Comparison of ENCODE assay signal across 8 cellular contexts in the genomic region with DNA sequence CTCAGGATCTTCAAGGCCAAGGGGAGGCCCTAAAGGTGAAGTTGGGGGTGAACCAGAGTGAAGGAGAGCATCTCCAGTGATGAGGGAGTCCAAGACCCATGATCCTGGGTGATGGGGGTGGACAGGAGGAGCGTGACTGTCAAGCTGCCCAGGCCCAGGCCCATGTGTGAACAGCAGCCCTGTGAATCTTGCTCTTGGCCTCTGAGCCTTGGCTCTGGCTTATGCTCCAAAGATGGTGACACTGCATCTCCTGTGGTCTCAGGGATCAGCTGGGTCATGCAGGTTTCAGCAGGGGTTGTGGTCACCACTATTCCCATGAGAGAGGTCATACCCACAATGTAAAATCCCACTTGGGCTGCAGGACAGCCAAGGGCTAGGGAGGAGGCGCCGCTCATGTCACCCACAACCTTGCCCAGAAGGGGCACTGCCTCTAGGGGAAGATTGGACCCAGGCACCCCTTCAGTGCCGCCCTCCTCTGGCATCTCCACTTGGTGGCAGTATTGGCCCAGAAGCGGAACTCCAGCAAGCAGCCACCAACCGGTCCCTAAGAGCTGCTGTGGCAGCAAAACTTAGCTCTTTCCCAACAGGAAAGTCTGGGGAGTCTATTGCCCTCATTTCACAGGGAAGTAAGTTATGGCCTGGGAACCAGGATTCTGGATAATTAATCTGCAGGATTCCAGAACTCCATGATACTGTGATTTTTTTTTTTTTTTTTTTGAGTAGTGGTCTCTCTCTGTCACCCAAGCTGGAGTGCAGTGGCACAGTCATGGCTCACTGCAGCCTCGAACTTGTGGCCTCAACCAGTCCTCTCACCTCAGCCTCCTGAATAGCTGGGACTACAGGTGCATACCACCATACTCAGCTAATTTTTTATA. TPM values are rescaled to one million over a fixed set of nuclear protein-coding genes. Genes with fewer than 3 reads are reported as not detected.
DNase-seq lines count a peak whose midpoint lies in the region; ATAC-seq and TF ChIP-seq lines count a peak whose summit lies in the region.

No MANE protein-coding gene starts in this region.

- H3K9me2 ChIP-seq in SK-N-SH, result no peaks in the 10 kb centered on the region

- H3K4me3 ChIP-seq in SK-N-SH (ENCODE audit: low read depth in 2 of 2, low read length in 1 of 2) (no peak overlapping the region; a peak in 1 of 4 replicates), cardiac muscle cell (no peak overlapping the region), retinal pigment epithelial cell (ENCODE audit: low read length) (no peak overlapping the region)

- H3K27ac ChIP-seq in SK-N-SH (ENCODE audit: low read depth in 2 of 2, low read length in 1 of 2) (no peak overlapping the region), cardiac muscle cell (no peak overlapping the region)

- H3K4me1 Mint-ChIP-seq in activated naive CD4-positive, alpha-beta T cell treated with anti-CD3 and anti-CD28 coated beads, Interleukin-2, amount 10 ng/mL, durations not matched to agents 7 days and 5 days, result no peaks in the 10 kb centered on the region

- H3K9me3 ChIP-seq in SK-N-SH (0 out of 2 replicates have a peak, but pooled peaks cover 5% of the 10 kb centered on the region), cardiac muscle cell (ENCODE audit: low read depth) (no peaks in the 10 kb centered on the region)

- CTCF ChIA-PET in SK-N-SH (lab: Yijun Ruan, JAX), result interaction anchor here (0.5 to 2.6 kb wide), 34 partner anchors 9 to 528 kb away, joined by 3 to 22 read pairs (median 4); a partner anchor contains a TSS
- CTCF ChIA-PET in activated naive CD4-positive, alpha-beta T cell treated with anti-CD3 and anti-CD28 coated beads, Interleukin-2, amount 10 ng/mL, durations not matched to agents 7 days and 5 days (lab: Charles Lee), result interaction anchor here (0.6 to 1.5 kb wide), 16 partner anchors 46 to 1673 kb away, joined by 3 to 8 read pairs (median 3); no protein-coding TSS in a partner anchor

- peak; percentile 86 for TF ChIP-seq RAD21 in SK-N-SH (IDR thresholded peaks at IDR 0.05; ENCODE audit: low read length)

- in situ Hi-C loops in G401 (cut with HindIII; ENCODE audit: low sequenced_read_pairs), result no loop called here

- no peak overlapping the region for H2AFZ ChIP-seq in SK-N-SH (ENCODE audit: low read depth)

- POLR2A ChIA-PET in SK-N-SH (lab: Yijun Ruan, JAX), result interaction anchor here (0.8 to 1.0 kb wide), 2 partner anchors 105 to 131 kb away, joined by 3 to 4 read pairs; no protein-coding TSS in a partner anchor

- WGBS in SK-N-SH (ENCODE audit: low lambda C conversion rate), result 2% methylated on average over 7 of the region's 7 CpGs

- peaks cover 18% of the 10 kb centered on the region for H3K9me3 Mint-ChIP-seq in activated naive CD4-positive, alpha-beta T cell treated with anti-CD3 and anti-CD28 coated beads, Interleukin-2, amount 10 ng/mL, durations not matched to agents 7 days and 5 days

- no peaks in the 10 kb centered on the region for H3K36me3 Mint-ChIP-seq in activated naive CD4-positive, alpha-beta T cell treated with anti-CD3 and anti-CD28 coated beads, Interleukin-2, amount 10 ng/mL, durations not matched to agents 7 days and 5 days

- H3K4me1 ChIP-seq in SK-N-SH (ENCODE audit: control insufficient read depth in 1 of 2, insufficient read depth in 2 of 2, low read depth in 1 of 2, low read length in 1 of 2) (no peaks in the 10 kb centered on the region), cardiac muscle cell (ENCODE audit: low read depth) (no peaks in the 10 kb centered on the region)

- H3K36me3 ChIP-seq in SK-N-SH (replicated peaks in 1 of 2; ENCODE audit: control insufficient read depth in 1 of 2, insufficient read depth in 2 of 2, low read length in 1 of 2), result no peaks in the 10 kb centered on the region
- H3K36me3 ChIP-seq in cardiac muscle cell, result no peaks in the 10 kb centered on the region

- no peak overlapping the region for H3K9ac ChIP-seq in SK-N-SH

- H3K27ac Mint-ChIP-seq in activated naive CD4-positive, alpha-beta T cell treated with anti-CD3 and anti-CD28 coated beads, Interleukin-2, amount 10 ng/mL, durations not matched to agents 7 days and 5 days, result peak overlapping the region; percentile 24

- no peaks in the 10 kb centered on the region for H3F3A ChIP-seq in SK-N-SH (replicated peaks; ENCODE audit: insufficient read depth)

- DNase-seq in G401 (ENCODE audit: low spot score) (peak; percentile 32), GOT3 (lab: John Stamatoyannopoulos, UW) (peak; percentile 68), LoVo (ENCODE audit: low spot score) (peak; percentile 61), SK-N-SH (peak; percentile 83), cardiac muscle cell (ENCODE audit: low read depth in 1 of 2, low spot score in 1 of 2) (peak; percentile 75 to 83), retinal pigment epithelial cell (ENCODE audit: low read depth) (peak; percentile 24)
- DNase-seq in activated naive CD4-positive, alpha-beta T cell treated with anti-CD3 and anti-CD28 coated beads, Interleukin-2, amount 10 ng/mL, durations not matched to agents 7 days and 5 days, result peak; percentile 82

- H3K4me2 ChIP-seq in SK-N-SH, result no peak overlapping the region

- H3K4me3 Mint-ChIP-seq in activated naive CD4-positive, alpha-beta T cell treated with anti-CD3 and anti-CD28 coated beads, Interleukin-2, amount 10 ng/mL, durations not matched to agents 7 days and 5 days, result no peak overlapping the region

- H3K27me3 ChIP-seq in SK-N-SH (ENCODE audit: insufficient read depth) (peaks cover 6% of the 10 kb centered on the region; the same call in 1 of the 2 replicates), cardiac muscle cell (peaks cover 39% of the 10 kb centered on the region)

- TF ChIP-seq CTCF in SK-N-SH (IDR thresholded peaks at IDR 0.05), result peak; percentile 58
- TF ChIP-seq CTCF in cardiac muscle cell (IDR thresholded peaks at IDR 0.05; ENCODE audit: low read depth, low read length), result peak; percentile 83
- TF ChIP-seq CTCF in retinal pigment epithelial cell (conservative IDR thresholded peaks at IDR 0.05; ENCODE audit: low read depth, low read length), result peak; percentile 95

- no peak for TF ChIP-seq EP300 in SK-N-SH (IDR thresholded peaks at IDR 0.05; ENCODE audit: borderline replicate concordance in 1 of 2, low read depth in 1 of 2, low read length in 1 of 2)

- H4K20me1 ChIP-seq in SK-N-SH (ENCODE audit: insufficient read depth), result no peaks in the 10 kb centered on the region

- peaks cover 74% of the 10 kb centered on the region for H3K27me3 Mint-ChIP-seq in activated naive CD4-positive, alpha-beta T cell treated with anti-CD3 and anti-CD28 coated beads, Interleukin-2, amount 10 ng/mL, durations not matched to agents 7 days and 5 days

- no peak for ATAC-seq in HG03469 (IDR thresholded peaks at IDR 0.05; ENCODE audit: unreplicated experiment)

- H3K79me2 ChIP-seq in SK-N-SH (ENCODE audit: insufficient read depth), result no peaks in the 10 kb centered on the region

TF ChIP-seq in SK-N-SH, 30 proteins besides CTCF, POLR2A, EP300 and RAD21:
- peak; percentile 72 for TF ChIP-seq SMC3 (IDR thresholded peaks at IDR 0.05; ENCODE audit: low read depth, low read length)
- no peak for TF ChIP-seq FOXM1 (IDR thresholded peaks at IDR 0.05; ENCODE audit: low read depth)

RNA-seq across cellular contexts. Expression of a gene that starts 7.5 kb away (rescaled TPM):
- total RNA-seq in G401 (2014; rRNA removed; shearing (Covaris generic)), result 0.37 TPM in 1 of 2 replicates, not detected in the other
- polyA plus RNA-seq in SK-N-SH (2012; rRNA removed) (not detected in 2 replicates), cardiac muscle cell (0.12 TPM in 1 of 2 replicates, not detected in the other)
- polyA plus RNA-seq in SK-N-SH (2012; cell fraction: cytosol; rRNA removed), result not detected in 2 replicates
- not detected in 2 replicates for polyA plus RNA-seq in SK-N-SH (2012; cell fraction: nucleus; rRNA removed)
- not detected in 2 replicates for total RNA-seq in cardiac muscle cell

RNA-seq across cellular contexts. Expression of a gene that starts 51.6 kb away (rescaled TPM):
- 1.2 and 2.7 TPM in 2 replicates for total RNA-seq in G401 (2014; rRNA removed; shearing (Covaris generic))
- polyA plus RNA-seq in SK-N-SH (2012; rRNA removed) (0.31 and 0.36 TPM in 2 replicates), cardiac muscle cell (0.14 TPM in 1 of 2 replicates, not detected in the other)
- 0.26 and 0.31 TPM in 2 replicates for polyA plus RNA-seq in SK-N-SH (2012; cell fraction: cytosol; rRNA removed)
- polyA plus RNA-seq in SK-N-SH (2012; cell fraction: nucleus; rRNA removed), result 0.50 and 0.67 TPM in 2 replicates
- 1.4 and 1.9 TPM in 2 replicates for total RNA-seq in cardiac muscle cell

Comparison
In these comparisons a context has a peak if more than half of its experiments do, and no peak if none do; other contexts are left out.
1. DNase-seq: peak in every context shown above with its lines; median percentile 83 in SK-N-SH; 82 in activated naive CD4-positive, alpha-beta T cell treated with anti-CD3 and anti-CD28 coated beads, Interleukin-2, amount 10 ng/mL, durations not matched to agents 7 days and 5 days; 79 in cardiac muscle cell; 68 in GOT3; 61 in LoVo; 32 in G401; 24 in retinal pigment epithelial cell.